18 cellular contexts compared by ENCODE assay signal in the genomic region with DNA sequence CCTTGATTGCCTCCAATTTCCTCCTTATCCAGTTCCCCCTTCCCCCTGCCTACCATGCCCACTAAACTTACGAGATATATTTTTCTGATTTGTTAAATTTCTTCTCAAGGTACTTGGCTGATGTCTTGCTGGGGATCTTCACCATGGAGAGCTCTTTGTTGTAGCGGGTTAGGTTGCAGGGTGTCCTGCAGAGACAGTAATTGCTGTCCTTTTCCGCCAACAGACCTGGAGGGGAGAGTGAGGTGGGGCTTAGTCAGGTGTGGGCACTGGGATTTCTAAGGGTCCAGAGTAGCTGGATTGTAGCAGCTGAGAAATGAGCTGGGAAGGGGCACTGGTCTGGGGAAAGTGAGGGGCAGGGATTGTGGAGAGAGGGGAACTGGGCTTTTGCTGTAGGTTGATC. TPM values are rescaled to one million over a fixed set of nuclear protein-coding genes. Genes with fewer than 3 reads are reported as not detected.
DNase-seq lines count a peak whose midpoint lies in the region; ATAC-seq and TF ChIP-seq lines count a peak whose summit lies in the region.
"Had no signal": no experiment of that assay in that cellular context is flagged by ENCODE, and none has a peak within 500 bp of the region (broad histone marks: within the 10 kb centered on the region; RNA-seq: fewer than 3 reads in every experiment).

No MANE protein-coding gene starts in this region.

- H3K9me3 ChIP-seq in BLaER1 (no peaks in the 10 kb centered on the region), suprapubic skin (no peaks in the 10 kb centered on the region), transverse colon (no peaks in the 10 kb centered on the region)
- H3K9me3 ChIP-seq: BE2C had no signal

- in situ Hi-C loops in transverse colon (cut with MboI; ENCODE audit: low pct_ligation_motif_present in 1 of 4, low pct_unique_long_range_greater_than_20kb in 1 of 4, low sequenced_read_pairs in 3 of 4), result no loop called here

- H3K9ac ChIP-seq in BLaER1, result no peak overlapping the region
- H3K9ac ChIP-seq: KMS-11 had no signal

- peak overlapping the region; percentile 33 for H3K4me2 ChIP-seq in BLaER1
- H3K4me2 ChIP-seq: KMS-11 had no signal

- no peak for TF ChIP-seq EP300 in Ishikawa (IDR thresholded peaks at IDR 0.05; ENCODE audit: borderline replicate concordance)
- TF ChIP-seq EP300 in suprapubic skin (IDR thresholded peaks at IDR 0.05), result no peak
- TF ChIP-seq EP300 in transverse colon (IDR thresholded peaks at IDR 0.05; ENCODE audit: low read depth), result no peak

- H3K4me3 ChIP-seq in BLaER1 (no peak overlapping the region), suprapubic skin (no peak overlapping the region), transverse colon (no peak overlapping the region)
- H3K4me3 ChIP-seq: GM12878 had no signal

- DNase-seq in D341Med (ENCODE audit: low spot score) (peak; percentile 11), iPS DF 19.7 (ENCODE audit: low read depth, low spot score) (peak; percentile 12), suprapubic skin (ENCODE audit: low spot score in 2 of 2) (no peak), transverse colon (no peak)
- DNase-seq: BE2C; CD8-positive, alpha-beta memory T cell; DMS 273 treated with DMSO at 0.1 percent for 48 hours had no signal

- no peak for TF ChIP-seq CTCF in suprapubic skin (IDR thresholded peaks at IDR 0.05)
- TF ChIP-seq CTCF in transverse colon (IDR thresholded peaks at IDR 0.05), result no peak

- no peaks in the 10 kb centered on the region for H4K20me1 ChIP-seq in BLaER1

- H3K4me1 ChIP-seq in BLaER1 (peaks cover 43% of the 10 kb centered on the region), suprapubic skin (no peaks in the 10 kb centered on the region), transverse colon (no peaks in the 10 kb centered on the region)
- H3K4me1 ChIP-seq: BE2C had no signal

- H3K36me3 ChIP-seq in BLaER1 (no peaks in the 10 kb centered on the region), suprapubic skin (no peaks in the 10 kb centered on the region), transverse colon (no peaks in the 10 kb centered on the region)
- H3K36me3 ChIP-seq: BE2C had no signal

- H3K27ac ChIP-seq in BLaER1 (peak overlapping the region; percentile 59), suprapubic skin (no peak overlapping the region), transverse colon (no peak overlapping the region)
- H3K27ac ChIP-seq: KMS-11 had no signal

- H3K27me3 ChIP-seq in BLaER1 (no peaks in the 10 kb centered on the region), suprapubic skin (peaks cover under 1% of the 10 kb centered on the region), transverse colon (no peaks in the 10 kb centered on the region)

- TF ChIP-seq POLR2A in suprapubic skin (IDR thresholded peaks at IDR 0.05) (no peak), transverse colon (IDR thresholded peaks at IDR 0.05) (no peak)

- intact Hi-C loops in transverse colon (cut with DNase I; ENCODE audit: low total_unique reads), result no loop called here

- WGBS in suprapubic skin, result 86% methylated on average over 3 of the region's 3 CpGs
- WGBS in transverse colon (ENCODE audit: low coverage in 1 of 2), 2 donors, result 88% methylated on average over 1 to 3 of the region's 3 CpGs

- no peak for TF ChIP-seq RAD21 in Ishikawa (IDR thresholded peaks at IDR 0.05; ENCODE audit: low read depth)

- ATAC-seq in HG03469 (IDR thresholded peaks at IDR 0.05; ENCODE audit: unreplicated experiment), result no peak
- no peak for ATAC-seq in GM21717 (IDR thresholded peaks at IDR 0.05; ENCODE audit: unreplicated experiment)
- ATAC-seq: GM12878, HCT116 had no signal

TF ChIP-seq in Ishikawa, 13 proteins besides CTCF, POLR2A, EP300 and RAD21:
- no peak for TF ChIP-seq CEBPB (IDR thresholded peaks at IDR 0.05)
- TF ChIP-seq, protein P1, sequence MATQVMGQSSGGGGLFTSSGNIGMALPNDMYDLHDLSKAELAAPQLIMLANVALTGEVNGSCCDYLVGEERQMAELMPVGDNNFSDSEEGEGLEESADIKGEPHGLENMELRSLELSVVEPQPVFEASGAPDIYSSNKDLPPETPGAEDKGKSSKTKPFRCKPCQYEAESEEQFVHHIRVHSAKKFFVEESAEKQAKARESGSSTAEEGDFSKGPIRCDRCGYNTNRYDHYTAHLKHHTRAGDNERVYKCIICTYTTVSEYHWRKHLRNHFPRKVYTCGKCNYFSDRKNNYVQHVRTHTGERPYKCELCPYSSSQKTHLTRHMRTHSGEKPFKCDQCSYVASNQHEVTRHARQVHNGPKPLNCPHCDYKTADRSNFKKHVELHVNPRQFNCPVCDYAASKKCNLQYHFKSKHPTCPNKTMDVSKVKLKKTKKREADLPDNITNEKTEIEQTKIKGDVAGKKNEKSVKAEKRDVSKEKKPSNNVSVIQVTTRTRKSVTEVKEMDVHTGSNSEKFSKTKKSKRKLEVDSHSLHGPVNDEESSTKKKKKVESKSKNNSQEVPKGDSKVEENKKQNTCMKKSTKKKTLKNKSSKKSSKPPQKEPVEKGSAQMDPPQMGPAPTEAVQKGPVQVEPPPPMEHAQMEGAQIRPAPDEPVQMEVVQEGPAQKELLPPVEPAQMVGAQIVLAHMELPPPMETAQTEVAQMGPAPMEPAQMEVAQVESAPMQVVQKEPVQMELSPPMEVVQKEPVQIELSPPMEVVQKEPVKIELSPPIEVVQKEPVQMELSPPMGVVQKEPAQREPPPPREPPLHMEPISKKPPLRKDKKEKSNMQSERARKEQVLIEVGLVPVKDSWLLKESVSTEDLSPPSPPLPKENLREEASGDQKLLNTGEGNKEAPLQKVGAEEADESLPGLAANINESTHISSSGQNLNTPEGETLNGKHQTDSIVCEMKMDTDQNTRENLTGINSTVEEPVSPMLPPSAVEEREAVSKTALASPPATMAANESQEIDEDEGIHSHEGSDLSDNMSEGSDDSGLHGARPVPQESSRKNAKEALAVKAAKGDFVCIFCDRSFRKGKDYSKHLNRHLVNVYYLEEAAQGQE (IDR thresholded peaks at IDR 0.05; ENCODE audit: low read depth), result peak; percentile 19; the same call in 1 of the 2 replicates

RNA-seq across cellular contexts. Expression of a gene that starts 32.1 kb away (rescaled TPM):
- total RNA-seq in suprapubic skin, result 1 to 10 TPM in 1 of 4 donors, not detected in 3; 1.2 TPM
- total RNA-seq in transverse colon, result not detected
- total RNA-seq: CD8-positive, alpha-beta memory T cell; Daoy; G401; GM12878; H4; HT1080 had no signal

Comparison
In these comparisons a context has a peak if more than half of its experiments do, and no peak if none do; other contexts are left out.
1. DNase-seq: peak in D341Med (single experiment) and iPS DF 19.7 (single experiment); none in suprapubic skin (0 of 2) and transverse colon (single experiment).